ENCODE assay signal across 8 cellular contexts in genomic region chr13:24511824-24512207, GRCh38. TPM values are rescaled to one million over a fixed set of nuclear protein-coding genes. Genes with fewer than 3 reads are reported as not detected.
A peak's percentile ranks its signal among the peaks of the same experiment; 100 is the strongest.
DNase-seq lines count a peak whose midpoint lies in the region; ATAC-seq, FAIRE-seq and TF ChIP-seq lines count a peak whose summit lies in the region.

No MANE protein-coding gene starts in this region.

- CTCF ChIA-PET in HepG2 (lab: Yijun Ruan, JAX; ENCODE audit: low intra/inter-chr PET ratio, low total read pairs) = no interaction called here

- intact Hi-C loops in heart left ventricle (cut with DNase I) (no loop called here), left cardiac atrium (cut with DNase I) (no loop called here), ascending aorta (cut with DNase I) (no loop called here), HepG2 (cut with micrococcal nuclease; ENCODE audit: unreplicated experiment) (no loop called here), tibial artery (cut with DNase I; ENCODE audit: low total_unique reads) (no loop called here)

- no peaks in the 10 kb centered on the region for H3K9me2 ChIP-seq in Karpas-422 (replicated peaks; ENCODE audit: insufficient read depth, low read length)

- DNase-seq in heart left ventricle = no peak
- DNase-seq in left cardiac atrium = no peak
- peak; percentile 72 for DNase-seq in Karpas-422
- DNase-seq in ascending aorta (ENCODE audit: low spot score in 2 of 2) = no peak
- DNase-seq in HepG2 (ENCODE audit: low spot score) = no peak
- no peak for DNase-seq in tibial artery
- DNase-seq in effector CD4-positive, alpha-beta T cell = no peak
- no peak for DNase-seq in NK-92 (lab: John Stamatoyannopoulos, UW; ENCODE audit: unreplicated experiment)

- H3K79me2 ChIP-seq in Karpas-422 (ENCODE audit: low read length) (peaks cover 54% of the 10 kb centered on the region), HepG2 (ENCODE audit: insufficient read depth, low read length) (peaks cover 45% of the 10 kb centered on the region)

- no peak for TF ChIP-seq EP300 in HepG2 (IDR thresholded peaks at IDR 0.05; ENCODE audit: low read depth in 2 of 2, low read length in 2 of 2)
- TF ChIP-seq EP300 in HepG2 (CRISPR knock-in tag; IDR thresholded peaks at IDR 0.05; ENCODE audit: borderline replicate concordance) = no peak

- in situ Hi-C loops in HepG2 (cut with HindIII; ENCODE audit: extremely low pct_ligation_motif_present, low pct_unique_long_range_greater_than_20kb) = no loop called here

- 5 to 10% (median 9%) methylated on average over 6 of the region's 6 CpGs for WGBS in heart left ventricle, 4 donors
- 1% methylated on average over 6 of the region's 6 CpGs for WGBS in HepG2 (ENCODE audit: low lambda C conversion rate)

- TF ChIP-seq CTCF in heart left ventricle (IDR thresholded peaks at IDR 0.05) (no peak), ascending aorta (IDR thresholded peaks at IDR 0.05) (no peak), HepG2 (CRISPR knock-in tag; IDR thresholded peaks at IDR 0.05) (no peak), tibial artery (IDR thresholded peaks at IDR 0.05) (no peak)

- peaks cover 0 to 28% (median 11%) of the 10 kb centered on the region in 12 donors for H3K4me1 ChIP-seq in heart left ventricle
- peaks cover 20% of the 10 kb centered on the region for H3K4me1 ChIP-seq in Karpas-422 (ENCODE audit: low read length)
- peaks cover 0 to 2% of the 10 kb centered on the region in 2 donors for H3K4me1 ChIP-seq in ascending aorta
- peaks cover 32% of the 10 kb centered on the region for H3K4me1 ChIP-seq in HepG2 (ENCODE audit: insufficient read depth, low read length)
- H3K4me1 ChIP-seq in tibial artery = peaks cover 0 to 13% (median 8%) of the 10 kb centered on the region in 4 donors

- POLR2A ChIA-PET in HepG2 (lab: Yijun Ruan, JAX) = interaction anchor here (1.0 to 2.9 kb wide), 5 partner anchors 9 to 31 kb away, joined by 3 to 22 read pairs (median 5); no protein-coding TSS in a partner anchor

- H2AFZ ChIP-seq in Karpas-422 (ENCODE audit: low read length) (peak overlapping the region; percentile 98), HepG2 (ENCODE audit: low read length) (no peak overlapping the region)

- ATAC-seq in heart left ventricle = peak in 1 of 4 donors; percentile 9
- no peak for ATAC-seq in left cardiac atrium
- no peak; the same call in 2 of the 3 replicates for ATAC-seq in HepG2

- peak overlapping the region; percentile 88 for H3K9ac ChIP-seq in Karpas-422 (ENCODE audit: low read length)
- peak overlapping the region; percentile 92 for H3K9ac ChIP-seq in HepG2 (ENCODE audit: insufficient read depth, low read depth, low read length)

- BruUV-seq in HepG2 (replicated peaks; lab: Mats Ljungman, UMichigan) = TSS peak; percentile 71

- no peak for TF ChIP-seq POLR2A in heart left ventricle (IDR thresholded peaks at IDR 0.05)
- TF ChIP-seq POLR2A in HepG2 (IDR thresholded peaks at IDR 0.05; ENCODE audit: insufficient read depth in 1 of 2, low read depth in 2 of 2, low read length in 2 of 2) = no peak

- H3K27me3 ChIP-seq in heart left ventricle (no peaks in the 10 kb centered on the region), Karpas-422 (ENCODE audit: low read length) (no peaks in the 10 kb centered on the region), ascending aorta (no peaks in the 10 kb centered on the region), HepG2 (ENCODE audit: control insufficient read depth in 1 of 2, insufficient read depth in 2 of 2, low read length in 2 of 2) (no peaks in the 10 kb centered on the region; a peak in 1 of 5 replicates), tibial artery (no peaks in the 10 kb centered on the region)

- peak overlapping the region; percentile 60 to 98 (median 88) for H3K27ac ChIP-seq in heart left ventricle
- H3K27ac ChIP-seq in Karpas-422 (ENCODE audit: low read length) = peak overlapping the region; percentile 24; the same call in 1 of the 2 replicates
- H3K27ac ChIP-seq in ascending aorta = peak overlapping the region; percentile 90 to 93
- H3K27ac ChIP-seq in HepG2 (ENCODE audit: extremely low read length, insufficient read depth, low read length) = peak overlapping the region; percentile 98
- H3K27ac ChIP-seq in tibial artery = peak overlapping the region; percentile 84 to 85

- H4K20me1 ChIP-seq in Karpas-422 (ENCODE audit: insufficient read depth, low read depth, low read length) (no peaks in the 10 kb centered on the region), HepG2 (ENCODE audit: insufficient read depth, low read length) (no peaks in the 10 kb centered on the region)

- peaks cover 0 to 3% (median 0%) of the 10 kb centered on the region in 9 donors for H3K36me3 ChIP-seq in heart left ventricle
- peaks cover 7% of the 10 kb centered on the region; the same call in 1 of the 2 replicates for H3K36me3 ChIP-seq in Karpas-422 (ENCODE audit: insufficient read depth, low read length)
- no peaks in the 10 kb centered on the region for H3K36me3 ChIP-seq in ascending aorta
- no peaks in the 10 kb centered on the region; a peak in 2 of 5 replicates for H3K36me3 ChIP-seq in HepG2 (replicated peaks in 1 of 2; ENCODE audit: control insufficient read depth in 1 of 2, insufficient read depth in 2 of 2, low read length in 2 of 2)
- H3K36me3 ChIP-seq in tibial artery = no peaks in the 10 kb centered on the region

- no peak for TF ChIP-seq RAD21 in HepG2 (CRISPR knock-in tag; IDR thresholded peaks at IDR 0.05)

- H3K4me2 ChIP-seq in Karpas-422 (ENCODE audit: low read depth, low read length, poor library complexity, severe bottlenecking) (peak overlapping the region; percentile 87), HepG2 (ENCODE audit: low read depth, low read length) (peak overlapping the region; percentile 86)

- no peak for FAIRE-seq in HepG2 (lab: Jason Lieb, UNC)

- H3K4me3 ChIP-seq in heart left ventricle (peak overlapping the region; percentile 62 to 95 (median 76)), Karpas-422 (ENCODE audit: low read length) (peak overlapping the region; percentile 93), ascending aorta (peak overlapping the region; percentile 95 to 100), HepG2 (replicated peaks in 1 of 3; ENCODE audit: insufficient read depth in 1 of 3, low read depth in 2 of 3, low read length in 3 of 3) (peak overlapping the region; percentile 78 to 92 (median 87)), tibial artery (peak overlapping the region; percentile 66 to 88)

- H3K9me3 ChIP-seq in heart left ventricle (no peaks in the 10 kb centered on the region), Karpas-422 (ENCODE audit: low read length) (no peaks in the 10 kb centered on the region), ascending aorta (no peaks in the 10 kb centered on the region), HepG2 (ENCODE audit: low read length) (no peaks in the 10 kb centered on the region), tibial artery (no peaks in the 10 kb centered on the region)

TF ChIP-seq in HepG2, 621 proteins besides CTCF, POLR2A, EP300 and RAD21 (continues in another document):
- 0 out of 2 replicates have a peak, but pooled peaks have one; percentile 25 for TF ChIP-seq MTF2 (CRISPR knock-in tag; IDR thresholded peaks at IDR 0.05; ENCODE audit: borderline replicate concordance)
- 0 out of 2 replicates have a peak, but pooled peaks have one; percentile 16 for TF ChIP-seq BATF2 (CRISPR knock-in tag; IDR thresholded peaks at IDR 0.05)
- TF ChIP-seq KLF12 (CRISPR knock-in tag; IDR thresholded peaks at IDR 0.05; ENCODE audit: borderline replicate concordance) = 0 out of 2 replicates have a peak, but pooled peaks have one; percentile 11
- TF ChIP-seq ATF7-NPFF (CRISPR knock-in tag; IDR thresholded peaks at IDR 0.05; ENCODE audit: low read depth) = no peak
- TF ChIP-seq JUNB (CRISPR knock-in tag; IDR thresholded peaks at IDR 0.05; ENCODE audit: borderline replicate concordance) = 0 out of 2 replicates have a peak, but pooled peaks have one; percentile 0

RNA-seq across cellular contexts. Expression of gene PARP4, which starts 0.8 kb away (rescaled TPM):
- 10 to 100 TPM; 12.4 to 41.6 (median 23.8) TPM for total RNA-seq in heart left ventricle
- polyA plus RNA-seq in heart left ventricle = 10 to 100 TPM in 1 of 2 donors, 1 to 10 TPM in 1; 6.9 to 17.9 TPM
- total RNA-seq in left cardiac atrium = 10 to 100 TPM; 23.9 to 27.8 TPM
- 23.1 and 33.0 TPM in 2 replicates for total RNA-seq in Karpas-422 (2014; rRNA removed; shearing (Covaris generic); ENCODE audit: low replicate concordance)
- 15.8 TPM for total RNA-seq in ascending aorta
- 42.6 and 66.0 TPM in 2 replicates for total RNA-seq in HepG2 (2016; rRNA removed; fragmentation: Illumina TruSeq; extraction: Trizol)
- 6.9 and 7.5 TPM in 2 replicates for total RNA-seq in HepG2 (2016; cell fraction: cytosol; rRNA removed; fragmentation: Illumina TruSeq; extraction: Trizol; ENCODE audit: low read depth)
- total RNA-seq in HepG2 (2016; cell fraction: insoluble cytoplasmic fraction; rRNA removed; fragmentation: Illumina TruSeq; extraction: Trizol) = 42.5 and 60.1 TPM in 2 replicates
- total RNA-seq in HepG2 (2016; cell fraction: membrane; rRNA removed; fragmentation: Illumina TruSeq; extraction: Trizol) = 11.9 and 14.2 TPM in 2 replicates
- 39.9 and 41.3 TPM in 2 replicates for total RNA-seq in HepG2 (2016; cell fraction: nucleus; rRNA removed; fragmentation: Illumina TruSeq; extraction: Trizol)
- polyA plus RNA-seq in HepG2 (2011; rRNA removed) = 40.5 and 41.2 TPM in 2 replicates
- 26.6 and 37.6 TPM in 2 replicates for polyA plus RNA-seq in HepG2 (2011; cell fraction: cytosol; rRNA removed)
- polyA plus RNA-seq in HepG2 (2011; cell fraction: nucleus; rRNA removed) = 50.5 and 50.9 TPM in 2 replicates
- polyA plus RNA-seq in HepG2 (2012) = 31.7 and 34.6 TPM in 2 replicates
- polyA plus RNA-seq in HepG2 (2016; cell fraction: cytosol; fragmentation: Illumina TruSeq; extraction: Trizol; ENCODE audit: low read depth) = 0.78 and 1.1 TPM in 2 replicates
- polyA plus RNA-seq in HepG2 (2016; cell fraction: insoluble cytoplasmic fraction; fragmentation: Illumina TruSeq; extraction: Trizol; ENCODE audit: low read depth) = 35.1 and 36.9 TPM in 2 replicates
- 2.5 and 3.1 TPM in 2 replicates for polyA plus RNA-seq in HepG2 (2016; cell fraction: membrane; fragmentation: Illumina TruSeq; extraction: Trizol; ENCODE audit: low read depth)
- polyA plus RNA-seq in HepG2 (2016; cell fraction: nucleus; fragmentation: Illumina TruSeq; extraction: Trizol; ENCODE audit: insufficient read depth, low read depth) = 27.5 and 31.1 TPM in 2 replicates
- polyA minus RNA-seq in HepG2 (2011; rRNA and poly(A)+ RNA removed; ENCODE audit: low replicate concordance) = 62.2 and 74.0 TPM in 2 replicates
- polyA minus RNA-seq in HepG2 (2011; cell fraction: cytosol; rRNA and poly(A)+ RNA removed) = 41.5 and 47.8 TPM in 2 replicates
- 88.5 and 130 TPM in 2 replicates for polyA minus RNA-seq in HepG2 (2011; cell fraction: nucleus; rRNA and poly(A)+ RNA removed)

Comparison
In these comparisons a context has a peak if more than half of its experiments do, and no peak if none do; other contexts are left out.
1. H3K27ac ChIP-seq: peak in every context shown above with its lines; median percentile 98 in HepG2; 92 in ascending aorta; 88 in heart left ventricle; 84 in tibial artery; 24 in Karpas-422.